In the genomic region with DNA sequence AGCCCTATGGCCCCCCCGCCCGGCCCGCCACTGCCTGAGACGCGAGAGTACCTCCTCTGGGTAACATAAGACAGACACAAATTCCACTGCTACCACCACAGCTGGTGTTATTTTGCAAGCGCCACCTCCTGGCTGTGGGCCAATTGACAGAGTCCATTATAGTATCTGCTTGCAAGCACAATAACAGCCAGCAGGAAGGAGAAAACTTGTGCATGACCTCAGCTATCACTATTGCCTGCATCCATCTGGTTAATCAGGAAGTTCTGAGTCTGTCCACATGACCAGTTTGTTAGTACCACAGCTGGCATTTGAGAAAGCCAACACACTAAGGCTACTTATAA, we compare ENCODE assay signal across 9 cellular contexts. TPM values are rescaled to one million over a fixed set of nuclear protein-coding genes. Genes with fewer than 3 reads are reported as not detected.
DNase-seq lines count a peak whose midpoint lies in the region; ATAC-seq and TF ChIP-seq lines count a peak whose summit lies in the region.
"Had no signal": no experiment of that assay in that cellular context is flagged by ENCODE, and none has a peak within 500 bp of the region (broad histone marks: within the 10 kb centered on the region; RNA-seq: fewer than 3 reads in every experiment).

No MANE protein-coding gene starts in this region.

- H3K4me1 ChIP-seq in DND-41 (ENCODE audit: insufficient read depth, low read length): no peaks in the 10 kb centered on the region
- no peaks in the 10 kb centered on the region for H3K4me1 ChIP-seq in H9 (ENCODE audit: insufficient read depth, low read length)

- H3K9ac ChIP-seq in DND-41 (ENCODE audit: low read depth, low read length) (no peak overlapping the region), H9 (ENCODE audit: extremely low read depth, insufficient read length, low read length) (no peak overlapping the region)

- H3K27ac Mint-ChIP-seq in stimulated activated naive B cell treated with anti-CD40 and anti-IgM and Interleukin-4, amounts not matched to agents 10 μg/mL and 1 μg/mL and 100 μg/mL, for 72 hours: no peak overlapping the region
- no peak overlapping the region for H3K27ac Mint-ChIP-seq in H9
- H3K27ac Mint-ChIP-seq: dendritic cell treated with granulocyte-macrophage colony-stimulating factor and Interleukin-4, amounts not matched to agents 40 ng/mL and 50 ng/mL, for 4 days had no signal

- H3K27me3 Mint-ChIP-seq in stimulated activated naive B cell treated with anti-CD40 and anti-IgM and Interleukin-4, amounts not matched to agents 10 μg/mL and 1 μg/mL and 100 μg/mL, for 72 hours: peaks cover 21 to 51% of the 10 kb centered on the region in 2 donors
- no peaks in the 10 kb centered on the region; the same call in 1 of the 2 replicates for H3K27me3 Mint-ChIP-seq in H9 (ENCODE audit: low read depth)

- no peaks in the 10 kb centered on the region for H3K23me2 ChIP-seq in H9 (ENCODE audit: insufficient read length, low read depth, low read length, poor library complexity, severe bottlenecking)

- no peak overlapping the region for H3K56ac ChIP-seq in H9 (ENCODE audit: insufficient read length, low read depth, low read length)

- peak; percentile 43 for TF ChIP-seq CTCF in DND-41 (IDR thresholded peaks at IDR 0.05; ENCODE audit: borderline replicate concordance, extremely low read depth, low read length, poor library complexity, severe bottlenecking)
- no peak for TF ChIP-seq CTCF in H9 (conservative IDR thresholded peaks at IDR 0.05)

- no peak overlapping the region for H3K4me2 ChIP-seq in DND-41 (ENCODE audit: insufficient read depth, low read length)
- no peak overlapping the region for H3K4me2 ChIP-seq in H9 (ENCODE audit: insufficient read depth, insufficient read length, low read length)

- intact Hi-C loops in Right ventricle myocardium superior (cut with DNase I): no loop called here

- H3K4me3 ChIP-seq in DND-41 (ENCODE audit: low read depth in 1 of 2, low read length in 2 of 2): no peak overlapping the region

- no peaks in the 10 kb centered on the region for H3K36me3 Mint-ChIP-seq in stimulated activated naive B cell treated with anti-CD40 and anti-IgM and Interleukin-4, amounts not matched to agents 10 μg/mL and 1 μg/mL and 100 μg/mL, for 72 hours
- peaks cover 2 to 17% (median 10%) of the 10 kb centered on the region in 3 experiments; a peak in 4 of 7 replicates for H3K36me3 Mint-ChIP-seq in H9 (ENCODE audit: insufficient read depth in 1 of 3, low read depth in 3 of 3)

- no CpG with 5 or more reads among the region's 6 CpGs for WGBS in H9 (ENCODE audit: extremely low coverage, insufficient read length, low lambda C conversion rate)

- no peak overlapping the region for H4K91ac ChIP-seq in H9 (ENCODE audit: insufficient read length, low read depth, low read length)

- no peak overlapping the region for H3K23ac ChIP-seq in H9 (ENCODE audit: insufficient read length, low read depth, low read length)

- H3K27me3 ChIP-seq in DND-41 (ENCODE audit: insufficient read depth, low read length, poor library complexity) (no peaks in the 10 kb centered on the region), H9 (ENCODE audit: insufficient read depth, low read length) (no peaks in the 10 kb centered on the region)

- H3K9me3 ChIP-seq in DND-41 (ENCODE audit: insufficient read depth, low read length, severe bottlenecking): no peaks in the 10 kb centered on the region
- peaks cover 63% of the 10 kb centered on the region for H3K9me3 ChIP-seq in H9 (ENCODE audit: control insufficient read depth, low read depth, low read length)

- no peak overlapping the region for H2BK120ac ChIP-seq in H9 (ENCODE audit: low read depth, low read length, poor library complexity, severe bottlenecking)

- H3K36me3 ChIP-seq in DND-41 (ENCODE audit: insufficient read depth, low read length): no peaks in the 10 kb centered on the region

- no peak overlapping the region for H3K14ac ChIP-seq in H9 (ENCODE audit: insufficient read depth, low read length)

- DNase-seq in DND-41 (peak; percentile 22), M059J (ENCODE audit: low read depth) (peak; percentile 61), SKM-1 treated with dmso at 0.1 percent for 144 hours (lab: John Stamatoyannopoulos, UW; ENCODE audit: unreplicated experiment) (peak; percentile 70), Right ventricle myocardium superior (peak; percentile 90), H9 (no peak)
- no peak for DNase-seq in stimulated activated naive B cell treated with anti-CD40 and anti-IgM and Interleukin-4, amounts not matched to agents 10 μg/mL and 1 μg/mL and 100 μg/mL, for 72 hours

- H3K79me1 ChIP-seq in H9 (ENCODE audit: insufficient read depth, low read depth, low read length, poor library complexity, severe bottlenecking): no peaks in the 10 kb centered on the region

- ATAC-seq in DND-41 (ENCODE audit: insufficient read depth, low read depth): no peak
- ATAC-seq in Right ventricle myocardium superior (ENCODE audit: poor library complexity): peak; percentile 95
- ATAC-seq in stimulated activated naive B cell treated with anti-CD40 and anti-IgM and Interleukin-4, amounts not matched to agents 10 μg/mL and 1 μg/mL and 100 μg/mL, for 72 hours (replicated peaks): peak; percentile 60 to 61
- no peak for ATAC-seq in HG03439 (IDR thresholded peaks at IDR 0.05; ENCODE audit: unreplicated experiment)
- no peak for ATAC-seq in GM21381 (IDR thresholded peaks at IDR 0.05; ENCODE audit: unreplicated experiment)

- H2AK5ac ChIP-seq in H9 (ENCODE audit: insufficient read length, low read length): no peak overlapping the region

- no peak overlapping the region for H2BK20ac ChIP-seq in H9 (ENCODE audit: low read depth, low read length, poor library complexity, severe bottlenecking)

- H2BK12ac ChIP-seq in H9 (ENCODE audit: insufficient read length, low read depth, low read length): no peak overlapping the region

- H3K4me3 Mint-ChIP-seq in stimulated activated naive B cell treated with anti-CD40 and anti-IgM and Interleukin-4, amounts not matched to agents 10 μg/mL and 1 μg/mL and 100 μg/mL, for 72 hours: no peak overlapping the region
- no peak overlapping the region for H3K4me3 Mint-ChIP-seq in H9
- H3K4me3 Mint-ChIP-seq: dendritic cell treated with granulocyte-macrophage colony-stimulating factor and Interleukin-4, amounts not matched to agents 40 ng/mL and 50 ng/mL, for 4 days had no signal

- H4K8ac ChIP-seq in H9 (replicated peaks; ENCODE audit: insufficient read length, low read depth, low read length): no peak overlapping the region

- H3K4me1 Mint-ChIP-seq in stimulated activated naive B cell treated with anti-CD40 and anti-IgM and Interleukin-4, amounts not matched to agents 10 μg/mL and 1 μg/mL and 100 μg/mL, for 72 hours: no peaks in the 10 kb centered on the region
- no peaks in the 10 kb centered on the region for H3K4me1 Mint-ChIP-seq in H9

- no peak overlapping the region for H3K18ac ChIP-seq in H9 (ENCODE audit: insufficient read length, low read depth, low read length)

- peaks cover 0 to 6% of the 10 kb centered on the region in 2 donors for H3K9me3 Mint-ChIP-seq in stimulated activated naive B cell treated with anti-CD40 and anti-IgM and Interleukin-4, amounts not matched to agents 10 μg/mL and 1 μg/mL and 100 μg/mL, for 72 hours
- peaks cover 75 to 87% of the 10 kb centered on the region in 2 experiments for H3K9me3 Mint-ChIP-seq in H9
- H3K9me3 Mint-ChIP-seq: dendritic cell treated with granulocyte-macrophage colony-stimulating factor and Interleukin-4, amounts not matched to agents 40 ng/mL and 50 ng/mL, for 4 days had no signal

- H4K20me1 ChIP-seq in DND-41 (ENCODE audit: insufficient read depth, low read length) (no peaks in the 10 kb centered on the region), H9 (ENCODE audit: control insufficient read depth, insufficient read depth, insufficient read length) (no peaks in the 10 kb centered on the region)

- H4K5ac ChIP-seq in H9 (ENCODE audit: insufficient read length, low read depth, low read length): no peak overlapping the region

- H2BK15ac ChIP-seq in H9 (ENCODE audit: low read depth, low read length): no peak overlapping the region

- no peak overlapping the region for H3K27ac ChIP-seq in DND-41 (ENCODE audit: low read length)
- H3K27ac ChIP-seq in H9 (ENCODE audit: insufficient read length, low read depth, low read length): no peak overlapping the region

- no peak overlapping the region for H2BK5ac ChIP-seq in H9 (ENCODE audit: insufficient read length, low read length)

- no peak overlapping the region for H3T11ph ChIP-seq in H9 (ENCODE audit: low read length)

- H3K4ac ChIP-seq in H9 (ENCODE audit: low read depth, low read length): no peak overlapping the region

- no peaks in the 10 kb centered on the region for H3K79me2 ChIP-seq in DND-41 (ENCODE audit: insufficient read depth, low read length)
- H3K79me2 ChIP-seq in H9 (ENCODE audit: insufficient read depth, low read length): no peaks in the 10 kb centered on the region

- H2AFZ ChIP-seq in DND-41 (ENCODE audit: low read depth, low read length) (no peak overlapping the region), H9 (ENCODE audit: low read length) (no peak overlapping the region)

RNA-seq across cellular contexts. Expression of gene OR10H2, which starts 25.3 kb away (rescaled TPM):
- not detected in 2 replicates for total RNA-seq in M059J (2014; rRNA removed; shearing (Covaris generic))
- total RNA-seq in Right ventricle myocardium superior (not detected), H9 (2021) (not detected in 2 replicates)

RNA-seq across cellular contexts. Expression of gene CYP4F12, which starts 29.7 kb away (rescaled TPM):
- total RNA-seq in M059J (2014; rRNA removed; shearing (Covaris generic)): not detected in 2 replicates
- 5.2 TPM for total RNA-seq in Right ventricle myocardium superior
- total RNA-seq in H9 (2021): not detected in 2 replicates

RNA-seq across cellular contexts. Expression of gene OR10H3, which starts 35.2 kb away (rescaled TPM):
- not detected in 2 replicates for total RNA-seq in M059J (2014; rRNA removed; shearing (Covaris generic))
- total RNA-seq in Right ventricle myocardium superior (not detected), H9 (2021) (not detected in 2 replicates)

Comparison
In these comparisons a context has a peak if more than half of its experiments do, and no peak if none do; other contexts are left out.
1. ATAC-seq: peak in Right ventricle myocardium superior (single experiment) and stimulated activated naive B cell treated with anti-CD40 and anti-IgM and Interleukin-4, amounts not matched to agents 10 μg/mL and 1 μg/mL and 100 μg/mL, for 72 hours (2 of 2); none in DND-41 (single experiment), HG03439 (single experiment) and GM21381 (single experiment).
2. DNase-seq: peak in DND-41 (single experiment), M059J (single experiment), SKM-1 treated with dmso at 0.1 percent for 144 hours (single experiment) and Right ventricle myocardium superior (single experiment); none in stimulated activated naive B cell treated with anti-CD40 and anti-IgM and Interleukin-4, amounts not matched to agents 10 μg/mL and 1 μg/mL and 100 μg/mL, for 72 hours (single experiment) and H9 (single experiment).